In the genomic region with DNA sequence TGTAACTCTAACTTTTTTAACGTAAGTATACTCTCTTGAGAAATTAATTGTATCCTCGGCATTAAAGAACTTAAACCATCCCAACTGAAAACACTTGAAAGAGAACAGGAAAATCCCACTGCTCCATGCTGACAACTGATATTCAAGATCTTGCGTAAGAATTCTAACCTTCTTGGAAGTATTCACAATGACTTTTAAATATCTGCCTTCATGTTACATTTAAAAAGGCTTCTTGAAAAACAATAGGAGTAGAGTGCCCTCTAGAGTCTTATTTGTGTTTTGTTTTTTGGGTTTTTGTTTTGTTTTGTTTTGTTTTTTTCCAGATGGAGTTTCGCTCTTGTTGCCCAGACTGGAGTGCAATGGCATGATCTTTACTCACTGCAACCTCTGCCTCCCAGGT, we compare ENCODE assay signal across 8 cellular contexts.
DNase-seq lines count a peak whose midpoint lies in the region; ATAC-seq and TF ChIP-seq lines count a peak whose summit lies in the region.

No MANE protein-coding gene starts in this region.

- H3K27ac ChIP-seq in upper lobe of right lung = no peak overlapping the region

- ATAC-seq in upper lobe of right lung = peak; percentile 48

- H3K4me3 ChIP-seq in upper lobe of right lung = no peak overlapping the region

- DNase-seq in SIG-M5 treated with dmso at 0.1 percent for 504 hours (lab: John Stamatoyannopoulos, UW; ENCODE audit: unreplicated experiment) (peak; percentile 63), SIG-M5 (lab: John Stamatoyannopoulos, UW) (no peak), NCI-H146 treated with DMSO at 0.1 percent for 48 hours (lab: John Stamatoyannopoulos, UW; ENCODE audit: unreplicated experiment) (peak; percentile 29), amniotic epithelial cell (ENCODE audit: low read depth) (peak; percentile 87), iris pigment epithelial cell (ENCODE audit: low read depth) (peak; percentile 67), upper lobe of right lung (no peak), HuH-7 (ENCODE audit: low spot score) (no peak)
- no peak for DNase-seq in effector CD8-positive, alpha-beta T cell (lab: John Stamatoyannopoulos, UW)

- intact Hi-C loops in upper lobe of right lung (cut with DNase I) = loop anchor here (5.0 kb wide), 1 partner anchor 463 kb away; no protein-coding TSS in a partner anchor

- no peaks in the 10 kb centered on the region for H3K27me3 ChIP-seq in upper lobe of right lung

- peak; percentile 60 for TF ChIP-seq CTCF in upper lobe of right lung (IDR thresholded peaks at IDR 0.05)

- H3K9me3 ChIP-seq in upper lobe of right lung = no peaks in the 10 kb centered on the region

- no peaks in the 10 kb centered on the region for H3K36me3 ChIP-seq in upper lobe of right lung

- H3K4me1 ChIP-seq in upper lobe of right lung = no peaks in the 10 kb centered on the region

Comparison
In these comparisons a context has a peak if more than half of its experiments do, and no peak if none do; other contexts are left out.
1. DNase-seq: peak in SIG-M5 treated with dmso at 0.1 percent for 504 hours (single experiment), NCI-H146 treated with DMSO at 0.1 percent for 48 hours (single experiment), amniotic epithelial cell (single experiment) and iris pigment epithelial cell (single experiment); none in SIG-M5 (single experiment), upper lobe of right lung (single experiment), HuH-7 (single experiment) and effector CD8-positive, alpha-beta T cell (single experiment).